Comparison of ENCODE assay signal across 22 cellular contexts in genomic region chr6:74867286-74867685, GRCh38.
"Had no signal": no experiment of that assay in that cellular context is flagged by ENCODE, and none has a peak within 500 bp of the region (broad histone marks: within the 10 kb centered on the region; RNA-seq: fewer than 3 reads in every experiment).

No MANE protein-coding gene starts in this region.

- H3K27ac ChIP-seq: KMS-11 had no signal

- DNase-seq: activated B cell treated with CpG ODN at 0.5 μM for 24 hours; activated CD4-positive, alpha-beta T cell treated with anti-CD3 and anti-CD28 coated beads for 1 hour; activated CD4-positive, alpha-beta T cell treated with anti-CD3 and anti-CD28 coated beads, Interleukin-2, amount 10 ng/mL, durations not matched to agents 24 days and 14 days; activated CD4-positive, alpha-beta T cell treated with anti-CD3 and anti-CD28 coated beads, Interleukin-2, amount 50 U/mL, for 48 hours; activated CD8-positive, alpha-beta memory T cell treated with anti-CD3 and anti-CD28 coated beads for 24 hours; activated gamma-delta T cell; activated naive CD4-positive, alpha-beta T cell treated with anti-CD3 and anti-CD28 coated beads for 36 hours; activated T-cell treated with anti-CD3 and anti-CD28 coated beads for 4 hours; activated T-cell treated with anti-CD3 and anti-CD28 coated beads, Interleukin-2, amount 50 U/mL, for 48 hours; amygdala; NCI-H1092; NCI-H1417; NCI-H1930; NCI-H345; NCI-H510A; NCI-H526 treated with DMSO at 0.1 percent for 48 hours; NCI-H82; SIG-M5; T-helper 17 cell; T-helper 9 cell had no signal

- H3K4me2 ChIP-seq: KMS-11 had no signal

- ATAC-seq: activated T-helper 17 cell treated with anti-CD3 and anti-CD28 coated beads, Interleukin-2, amount 50 U/mL, for 72 hours; T-helper 17 cell had no signal
